In genomic region chr3:71425491-71426071, GRCh38 we compare ENCODE assay signal across 10 cellular contexts.
DNase-seq lines count a peak whose midpoint lies in the region; ATAC-seq and TF ChIP-seq lines count a peak whose summit lies in the region.
"Had no signal": no experiment of that assay in that cellular context is flagged by ENCODE, and none has a peak within 500 bp of the region (broad histone marks: within the 10 kb centered on the region; RNA-seq: fewer than 3 reads in every experiment).

No MANE protein-coding gene starts in this region.

- DNase-seq in stimulated activated CD4-positive, alpha-beta T cell treated with anti-CD3 and anti-CD28 coated beads, Interleukin-4, amount 100 ng/mL, for 24 hours: peak; percentile 48
- DNase-seq in stimulated activated CD4-positive, alpha-beta T cell treated with anti-CD3 and anti-CD28 coated beads, Interleukin-4, amount 100 ng/mL, for 4 hours: no peak
- DNase-seq in RWPE2 (ENCODE audit: low spot score) (no peak), foreskin fibroblast (peak; percentile 62 to 68), NCI-H2171 treated with DMSO at 0.1 percent for 48 hours (lab: John Stamatoyannopoulos, UW) (no peak), right atrium auricular region (ENCODE audit: low spot score) (no peak), gastrocnemius medialis (no peak), caudate nucleus (lab: John Stamatoyannopoulos, UW) (no peak)
- DNase-seq: activated naive CD4-positive, alpha-beta T cell; NCI-H2171 had no signal

- peak overlapping the region; percentile 73 for H3K27ac ChIP-seq in RWPE2 (ENCODE audit: poor library complexity, severe bottlenecking)
- no peak overlapping the region for H3K27ac ChIP-seq in right atrium auricular region
- H3K27ac ChIP-seq in gastrocnemius medialis: no peak overlapping the region
- no peak overlapping the region for H3K27ac ChIP-seq in caudate nucleus (ENCODE audit: low read depth, low read length)

- TF ChIP-seq CTCF in RWPE2 (IDR thresholded peaks at IDR 0.05; ENCODE audit: poor library complexity, severe bottlenecking) (no peak), foreskin fibroblast (IDR thresholded peaks at IDR 0.05; ENCODE audit: low read depth, low read length) (no peak), right atrium auricular region (IDR thresholded peaks at IDR 0.05) (no peak), gastrocnemius medialis (IDR thresholded peaks at IDR 0.05 in 4 of 5, conservative IDR thresholded peaks at IDR 0.05 in 1 of 5) (no peak)

- H3K27me3 ChIP-seq in RWPE2 (ENCODE audit: insufficient read depth, poor library complexity, severe bottlenecking): no peaks in the 10 kb centered on the region
- no peaks in the 10 kb centered on the region for H3K27me3 ChIP-seq in right atrium auricular region
- no peaks in the 10 kb centered on the region for H3K27me3 ChIP-seq in gastrocnemius medialis

- ATAC-seq in RWPE2 (ENCODE audit: low read depth): peak; percentile 55
- ATAC-seq in gastrocnemius medialis: no peak

- in situ Hi-C loops in gastrocnemius medialis (cut with MboI; ENCODE audit: low sequenced_read_pairs in 4 of 4): no loop called here

- H3K9me3 ChIP-seq in RWPE2 (ENCODE audit: severe bottlenecking): no peaks in the 10 kb centered on the region
- no peaks in the 10 kb centered on the region for H3K9me3 ChIP-seq in right atrium auricular region
- H3K9me3 ChIP-seq in gastrocnemius medialis: no peaks in the 10 kb centered on the region

- H3K4me3 ChIP-seq in RWPE2 (ENCODE audit: severe bottlenecking) (no peak overlapping the region), foreskin fibroblast (ENCODE audit: low read depth in 1 of 2, low read length in 2 of 2) (no peak overlapping the region), right atrium auricular region (no peak overlapping the region), gastrocnemius medialis (no peak overlapping the region)

- intact Hi-C loops in gastrocnemius medialis (cut with DNase I; ENCODE audit: low total_unique reads): no loop called here

- H3K36me3 ChIP-seq in RWPE2 (ENCODE audit: low read depth) (no peaks in the 10 kb centered on the region), right atrium auricular region (no peaks in the 10 kb centered on the region), gastrocnemius medialis (no peaks in the 10 kb centered on the region)

- no peak for TF ChIP-seq POLR2A in gastrocnemius medialis (IDR thresholded peaks at IDR 0.05)

- H3K4me1 ChIP-seq in RWPE2 (ENCODE audit: insufficient read depth, poor library complexity, severe bottlenecking) (peaks cover 58% of the 10 kb centered on the region), right atrium auricular region (peaks cover 0 to 31% of the 10 kb centered on the region in 2 donors), gastrocnemius medialis (peaks cover 5 to 11% of the 10 kb centered on the region in 2 donors)

Comparison
In these comparisons a context has a peak if more than half of its experiments do, and no peak if none do; other contexts are left out.
1. DNase-seq: peak in stimulated activated CD4-positive, alpha-beta T cell treated with anti-CD3 and anti-CD28 coated beads, Interleukin-4, amount 100 ng/mL, for 24 hours (single experiment) and foreskin fibroblast (2 of 2); none in stimulated activated CD4-positive, alpha-beta T cell treated with anti-CD3 and anti-CD28 coated beads, Interleukin-4, amount 100 ng/mL, for 4 hours (0 of 2), RWPE2 (single experiment), NCI-H2171 treated with DMSO at 0.1 percent for 48 hours (single experiment), right atrium auricular region (single experiment), gastrocnemius medialis (0 of 2) and caudate nucleus (0 of 61).